Comparison of ENCODE assay signal across 8 cellular contexts in the genomic region with DNA sequence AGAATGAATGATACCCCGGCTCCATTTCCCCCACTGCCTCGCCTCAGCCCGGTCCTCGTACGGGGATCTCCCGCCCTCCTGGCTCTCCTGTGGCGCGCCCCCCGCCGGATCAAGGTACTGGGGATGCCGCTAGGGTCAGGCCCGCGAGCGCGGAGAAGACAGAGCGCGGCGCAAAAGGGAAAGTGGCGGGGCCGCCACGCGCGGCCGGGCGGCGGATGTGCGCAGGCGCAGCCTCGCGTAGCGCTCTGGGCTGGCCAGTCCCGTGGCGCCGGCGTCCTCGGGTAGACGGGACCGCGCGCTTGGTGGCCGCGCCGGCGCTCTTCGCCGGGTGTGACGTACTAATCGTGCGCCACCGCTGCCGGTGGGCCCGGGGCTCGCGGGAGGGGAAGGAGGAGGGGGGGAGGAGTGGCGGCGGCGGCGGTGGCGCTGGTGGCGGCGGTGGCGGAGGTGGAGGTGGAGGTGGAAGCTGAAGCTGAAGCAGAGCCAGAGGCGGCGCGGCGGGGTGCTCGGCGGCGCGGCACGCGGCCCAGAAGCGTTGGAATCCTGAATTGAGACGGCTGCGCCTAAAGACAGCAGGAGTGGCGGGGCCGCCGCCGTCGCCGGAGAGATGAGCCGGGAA.
A peak's percentile ranks its signal among the peaks of the same experiment; 100 is the strongest.
DNase-seq lines count a peak whose midpoint lies in the region; ATAC-seq and TF ChIP-seq lines count a peak whose summit lies in the region.

A gene (plus strand): TSS at position 331 of the 619 bp plus-strand sequence. CDS start 1,158 bp downstream, outside the sequence.

- peaks cover 12% of the 10 kb centered on the region for H3K36me3 ChIP-seq in OCI-LY3 (replicated peaks; ENCODE audit: low read depth, low read length)

- H3K9me3 ChIP-seq in OCI-LY3 (ENCODE audit: insufficient read depth, low read length) = no peaks in the 10 kb centered on the region

- H2AFZ ChIP-seq in OCI-LY3 (ENCODE audit: low read depth, low read length) = no peak within 1 kb of the TSS

- H3K4me2 ChIP-seq in OCI-LY3 (ENCODE audit: low read length) = peak within 1 kb of the TSS; percentile 100

- no peaks in the 10 kb centered on the region for H4K20me1 ChIP-seq in OCI-LY3 (ENCODE audit: insufficient read depth, low read length)

- H3K9ac ChIP-seq in OCI-LY3 (ENCODE audit: low read length) = peak within 1 kb of the TSS; percentile 85

- H3K27me3 ChIP-seq in OCI-LY3 (ENCODE audit: low read depth, low read length) = no peaks in the 10 kb centered on the region

- peak; percentile 87 for DNase-seq in activated T-cell treated with anti-CD3 and anti-CD28 coated beads for 24 hours (ENCODE audit: low read depth)
- DNase-seq in epidermal melanocyte (ENCODE audit: insufficient read length, low spot score) = peak; percentile 97
- peak; percentile 90 for DNase-seq in middle frontal gyrus (ENCODE audit: extremely low spot score, low spot score)
- DNase-seq in stimulated activated CD8-positive, alpha-beta memory T cell treated with anti-CD3 and anti-CD28 coated beads, Interleukin-15, amount 100 ng/mL, for 48 hours (ENCODE audit: low read depth in 2 of 2) = peak; percentile 89 to 90

- ATAC-seq in GM19372 (IDR thresholded peaks at IDR 0.05; ENCODE audit: low read depth, unreplicated experiment) (peak; percentile 81), HG03565 (IDR thresholded peaks at IDR 0.05; ENCODE audit: unreplicated experiment) (peak; percentile 69)

- no peak for TF ChIP-seq CTCF in C4-2B (conservative IDR thresholded peaks at IDR 0.05)
- no peak for TF ChIP-seq CTCF in OCI-LY3 (IDR thresholded peaks at IDR 0.05; ENCODE audit: low read depth, low read length)

- H3K4me3 ChIP-seq in OCI-LY3 (ENCODE audit: low read length) = peak within 1 kb of the TSS; percentile 90

- peaks cover 42% of the 10 kb centered on the region for H3K4me1 ChIP-seq in OCI-LY3 (ENCODE audit: low read length)

- peak within 1 kb of the TSS; percentile 93 for H3K27ac ChIP-seq in C4-2B
- H3K27ac ChIP-seq in OCI-LY3 (ENCODE audit: low read length) = peak within 1 kb of the TSS; percentile 77

- H3K79me2 ChIP-seq in OCI-LY3 (ENCODE audit: low read length) = peaks cover 45% of the 10 kb centered on the region

Comparison
In these comparisons a context has a peak if more than half of its experiments do, and no peak if none do; other contexts are left out.
1. Peak in every context shown above with its lines: DNase-seq, ATAC-seq, H3K4me3 ChIP-seq and H3K27ac ChIP-seq.